Comparison of ENCODE assay signal across 21 cellular contexts in the genomic region with DNA sequence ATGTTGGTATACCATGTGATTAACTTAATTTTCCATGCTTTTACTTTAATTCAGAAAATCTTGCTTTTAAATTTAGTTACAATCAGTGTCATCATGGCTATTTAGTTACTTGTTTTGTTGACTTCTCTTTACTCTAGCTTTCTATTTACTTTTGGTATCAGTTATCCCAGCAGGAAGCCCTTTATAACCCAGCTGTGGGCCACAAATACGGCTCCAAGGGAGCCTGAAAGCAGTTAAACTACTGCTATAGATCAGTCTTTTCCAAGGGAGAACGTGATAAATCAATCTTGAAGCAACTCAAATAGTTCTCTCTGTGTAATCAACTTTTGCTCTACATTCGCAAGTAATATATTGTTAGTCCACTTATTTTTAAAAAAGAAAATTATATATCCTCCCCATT.
DNase-seq lines count a peak whose midpoint lies in the region; ATAC-seq and TF ChIP-seq lines count a peak whose summit lies in the region.
"Had no signal": no experiment of that assay in that cellular context is flagged by ENCODE, and none has a peak within 500 bp of the region (broad histone marks: within the 10 kb centered on the region; RNA-seq: fewer than 3 reads in every experiment).

No MANE protein-coding gene starts in this region.

- H3K4me3 Mint-ChIP-seq in endodermal cell: no peak overlapping the region
- no peak overlapping the region for H3K4me3 Mint-ChIP-seq in activated CD8-positive, alpha-beta memory T cell treated with anti-CD3 and anti-CD28 coated beads, Interleukin-2, amount 10 ng/mL, durations not matched to agents 7 days and 5 days
- H3K4me3 Mint-ChIP-seq: activated B cell treated with CpG ODN at 0.5 μM for 24 hours; activated CD8-positive, alpha-beta T cell treated with anti-CD3 and anti-CD28 coated beads, Interleukin-2, amount 10 ng/mL, durations not matched to agents 7 days and 5 days; naive B cell had no signal

- H3K4me3 ChIP-seq in endodermal cell (ENCODE audit: low read length) (peak overlapping the region; percentile 15), smooth muscle cell (no peak overlapping the region)
- H3K4me3 ChIP-seq: heart left ventricle had no signal

- H3F3A ChIP-seq in smooth muscle cell (ENCODE audit: low read depth): no peaks in the 10 kb centered on the region

- 3 to 17% methylated on average over 1 to 2 of the region's 3 CpGs for WGBS in endodermal cell (ENCODE audit: insufficient coverage in 1 of 2, insufficient read length in 1 of 2), 2 experiments
- WGBS in smooth muscle cell (ENCODE audit: low lambda C conversion rate): 35% methylated on average over 3 of the region's 3 CpGs

- no peaks in the 10 kb centered on the region for H4K20me1 ChIP-seq in smooth muscle cell (ENCODE audit: low read depth)

- H3K27ac Mint-ChIP-seq in endodermal cell: no peak overlapping the region
- no peak overlapping the region for H3K27ac Mint-ChIP-seq in activated CD8-positive, alpha-beta memory T cell treated with anti-CD3 and anti-CD28 coated beads, Interleukin-2, amount 10 ng/mL, durations not matched to agents 7 days and 5 days
- H3K27ac Mint-ChIP-seq: activated B cell treated with CpG ODN at 0.5 μM for 24 hours; activated CD8-positive, alpha-beta T cell treated with anti-CD3 and anti-CD28 coated beads, Interleukin-2, amount 10 ng/mL, durations not matched to agents 7 days and 5 days; activated naive CD4-positive, alpha-beta T cell treated with anti-CD3 and anti-CD28 coated beads, Interleukin-2, amount 50 U/mL, for 72 hours; naive B cell had no signal

- H3K79me2 ChIP-seq in smooth muscle cell (ENCODE audit: low read depth): no peaks in the 10 kb centered on the region
- H3K79me2 ChIP-seq: parathyroid adenoma had no signal

- H3K4me1 ChIP-seq in endodermal cell (ENCODE audit: control insufficient read depth, insufficient read depth, low read length): peaks cover 9% of the 10 kb centered on the region
- peaks cover 17% of the 10 kb centered on the region for H3K4me1 ChIP-seq in smooth muscle cell (ENCODE audit: low read depth)
- H3K4me1 ChIP-seq: parathyroid adenoma had no signal

- no peak overlapping the region for H3K4me2 ChIP-seq in smooth muscle cell

- H3K27ac ChIP-seq in endodermal cell (ENCODE audit: low read depth, low read length): no peak overlapping the region
- no peak overlapping the region for H3K27ac ChIP-seq in smooth muscle cell (ENCODE audit: low read depth)
- H3K27ac ChIP-seq: heart left ventricle, parathyroid adenoma had no signal

- peak; percentile 47 for DNase-seq in DMS153 treated with DMSO at 0.1 percent for 48 hours (lab: John Stamatoyannopoulos, UW; ENCODE audit: unreplicated experiment)
- peak; percentile 22 for DNase-seq in NCI-H128 (lab: John Stamatoyannopoulos, UW; ENCODE audit: unreplicated experiment)
- peak; percentile 90 for DNase-seq in NCI-H345 (lab: John Stamatoyannopoulos, UW)
- peak; percentile 71 for DNase-seq in endodermal cell
- DNase-seq in smooth muscle cell (lab: John Stamatoyannopoulos, UW; ENCODE audit: unreplicated experiment): no peak
- no peak for DNase-seq in stimulated activated naive CD8-positive, alpha-beta T cell treated with anti-CD3 and anti-CD28 coated beads, Interleukin-15, Interleukin-2, amounts not matched to agents 100 U/mL and 50 U/mL, for 24 hours
- DNase-seq in activated CD8-positive, alpha-beta memory T cell treated with anti-CD3 and anti-CD28 coated beads, Interleukin-2, amount 10 ng/mL, durations not matched to agents 7 days and 5 days: no peak
- DNase-seq: activated B cell treated with CpG ODN at 0.5 μM for 24 hours; activated CD8-positive, alpha-beta T cell treated with anti-CD3 and anti-CD28 coated beads, Interleukin-2, amount 10 ng/mL, durations not matched to agents 7 days and 5 days; activated T-cell treated with anti-CD3 and anti-CD28 coated beads, Interleukin-2, amount 50 U/mL, for 48 hours; heart left ventricle; KBM-7; mammary epithelial cell; naive B cell; Right ventricle myocardium superior; stimulated activated CD4-positive, alpha-beta T cell treated with anti-CD3 and anti-CD28 coated beads, Interleukin-4, amount 100 ng/mL, for 1 hour; substantia nigra; T-helper 1 cell had no signal

- H3K36me3 Mint-ChIP-seq in endodermal cell (ENCODE audit: low read depth): peaks cover 4% of the 10 kb centered on the region
- H3K36me3 Mint-ChIP-seq in activated CD8-positive, alpha-beta memory T cell treated with anti-CD3 and anti-CD28 coated beads, Interleukin-2, amount 10 ng/mL, durations not matched to agents 7 days and 5 days: no peaks in the 10 kb centered on the region
- H3K36me3 Mint-ChIP-seq: activated naive CD4-positive, alpha-beta T cell treated with anti-CD3 and anti-CD28 coated beads, Interleukin-2, amount 50 U/mL, for 72 hours; naive B cell had no signal

- H3K9me3 Mint-ChIP-seq in endodermal cell: peaks cover 2% of the 10 kb centered on the region
- no peaks in the 10 kb centered on the region for H3K9me3 Mint-ChIP-seq in activated CD8-positive, alpha-beta memory T cell treated with anti-CD3 and anti-CD28 coated beads, Interleukin-2, amount 10 ng/mL, durations not matched to agents 7 days and 5 days (ENCODE audit: low read depth)
- H3K9me3 Mint-ChIP-seq: activated naive CD4-positive, alpha-beta T cell treated with anti-CD3 and anti-CD28 coated beads, Interleukin-2, amount 50 U/mL, for 72 hours had no signal

- ATAC-seq in stimulated activated naive CD8-positive, alpha-beta T cell treated with anti-CD3 and anti-CD28 coated beads, Interleukin-15, Interleukin-2, amounts not matched to agents 100 U/mL and 50 U/mL, for 24 hours: no peak
- no peak for ATAC-seq in activated CD8-positive, alpha-beta memory T cell treated with anti-CD3 and anti-CD28 coated beads, Interleukin-2, amount 10 ng/mL, durations not matched to agents 7 days and 5 days
- no peak for ATAC-seq in GM21526 (IDR thresholded peaks at IDR 0.05; ENCODE audit: low FRiP score, unreplicated experiment)
- ATAC-seq: activated CD8-positive, alpha-beta T cell treated with anti-CD3 and anti-CD28 coated beads, Interleukin-2, amount 10 ng/mL, durations not matched to agents 7 days and 5 days; activated naive CD4-positive, alpha-beta T cell treated with anti-CD3 and anti-CD28 coated beads, Interleukin-2, amount 50 U/mL, for 72 hours; heart left ventricle had no signal

- no peaks in the 10 kb centered on the region for H3K27me3 ChIP-seq in endodermal cell (ENCODE audit: control insufficient read depth, insufficient read depth, low read length, poor library complexity, severe bottlenecking)
- H3K27me3 ChIP-seq in smooth muscle cell (ENCODE audit: low read depth): no peaks in the 10 kb centered on the region
- H3K27me3 ChIP-seq: heart left ventricle had no signal

- H3K9ac ChIP-seq in endodermal cell (ENCODE audit: extremely low read depth, low read length, poor library complexity, severe bottlenecking): no peak overlapping the region
- H3K9ac ChIP-seq in smooth muscle cell (ENCODE audit: low read depth): no peak overlapping the region
- H3K9ac ChIP-seq: parathyroid adenoma had no signal

- H3K4me1 Mint-ChIP-seq in endodermal cell: peaks cover 45% of the 10 kb centered on the region
- H3K4me1 Mint-ChIP-seq in activated CD8-positive, alpha-beta memory T cell treated with anti-CD3 and anti-CD28 coated beads, Interleukin-2, amount 10 ng/mL, durations not matched to agents 7 days and 5 days: no peaks in the 10 kb centered on the region
- H3K4me1 Mint-ChIP-seq: activated B cell treated with CpG ODN at 0.5 μM for 24 hours, naive B cell had no signal

- H3K9me3 ChIP-seq in endodermal cell (ENCODE audit: control insufficient read depth, low read length) (no peaks in the 10 kb centered on the region), smooth muscle cell (replicated peaks; ENCODE audit: low read depth) (no peaks in the 10 kb centered on the region)
- H3K9me3 ChIP-seq: heart left ventricle had no signal

- CTCF ChIA-PET in activated CD8-positive, alpha-beta memory T cell treated with anti-CD3 and anti-CD28 coated beads, Interleukin-2, amount 10 ng/mL, durations not matched to agents 7 days and 5 days (lab: Charles Lee): no interaction called here

- H3K27me3 Mint-ChIP-seq in endodermal cell (ENCODE audit: insufficient read depth): peaks cover 5% of the 10 kb centered on the region
- H3K27me3 Mint-ChIP-seq in activated CD8-positive, alpha-beta memory T cell treated with anti-CD3 and anti-CD28 coated beads, Interleukin-2, amount 10 ng/mL, durations not matched to agents 7 days and 5 days: no peaks in the 10 kb centered on the region
- H3K27me3 Mint-ChIP-seq: activated B cell treated with CpG ODN at 0.5 μM for 24 hours, naive B cell had no signal

- no peak overlapping the region for H2AFZ ChIP-seq in smooth muscle cell (ENCODE audit: low read depth)
- H2AFZ ChIP-seq: parathyroid adenoma had no signal

- H3K36me3 ChIP-seq in endodermal cell (ENCODE audit: control insufficient read depth, insufficient read depth, low read length) (no peaks in the 10 kb centered on the region), smooth muscle cell (ENCODE audit: low read depth) (no peaks in the 10 kb centered on the region)
- H3K36me3 ChIP-seq: heart left ventricle had no signal

- TF ChIP-seq CTCF in endodermal cell (conservative IDR thresholded peaks at IDR 0.05) (no peak), smooth muscle cell (IDR thresholded peaks at IDR 0.05; ENCODE audit: borderline replicate concordance, insufficient read depth, poor library complexity, severe bottlenecking) (no peak)

Comparison
In these comparisons a context has a peak if more than half of its experiments do, and no peak if none do; other contexts are left out.
1. DNase-seq: peak in DMS153 treated with DMSO at 0.1 percent for 48 hours (single experiment), NCI-H128 (single experiment), NCI-H345 (single experiment) and endodermal cell (single experiment); none in smooth muscle cell (single experiment), stimulated activated naive CD8-positive, alpha-beta T cell treated with anti-CD3 and anti-CD28 coated beads, Interleukin-15, Interleukin-2, amounts not matched to agents 100 U/mL and 50 U/mL, for 24 hours (single experiment) and activated CD8-positive, alpha-beta memory T cell treated with anti-CD3 and anti-CD28 coated beads, Interleukin-2, amount 10 ng/mL, durations not matched to agents 7 days and 5 days (single experiment).